Comparison of ENCODE assay signal across 16 cellular contexts in genomic region chr10:131115801-131116200, GRCh38.
A peak's percentile ranks its signal among the peaks of the same experiment; 100 is the strongest.
DNase-seq lines count a peak whose midpoint lies in the region; ATAC-seq and TF ChIP-seq lines count a peak whose summit lies in the region.
"Had no signal": no experiment of that assay in that cellular context is flagged by ENCODE, and none has a peak within 500 bp of the region (broad histone marks: within the 10 kb centered on the region; RNA-seq: fewer than 3 reads in every experiment).

No MANE protein-coding gene starts in this region.

- no peak overlapping the region for H3K4me3 ChIP-seq in BLaER1 treated with 17β-estradiol and CSF1 and Interleukin-3, amounts not matched to agents 10 nM and 100 nM
- H3K4me3 ChIP-seq in naive thymus-derived CD4-positive, alpha-beta T cell (ENCODE audit: low read length), result no peak overlapping the region
- H3K4me3 ChIP-seq: GM23338 had no signal

- no peaks in the 10 kb centered on the region; a peak in 1 of 22 replicates for H4K20me1 ChIP-seq in BLaER1 treated with 17β-estradiol and CSF1 and Interleukin-3, amounts not matched to agents 10 nM and 100 nM

- POLR2A ChIA-PET in naive thymus-derived CD4-positive, alpha-beta T cell (lab: Charles Lee), result no interaction called here

- no peak overlapping the region for H3K4me3 Mint-ChIP-seq in naive thymus-derived CD4-positive, alpha-beta T cell
- H3K4me3 Mint-ChIP-seq: B cell; CD4-positive, alpha-beta memory T cell; GM23338 had no signal

- peaks cover 0 to under 1% (median 0%) of the 10 kb centered on the region in 11 donors for H3K9me3 Mint-ChIP-seq in naive thymus-derived CD4-positive, alpha-beta T cell

- intact Hi-C loops in naive thymus-derived CD4-positive, alpha-beta T cell (cut with micrococcal nuclease), result no loop called here

- peak overlapping the region in 9 of 11 experiments; percentile 35 to 78 (median 65); a peak in 16 of 22 replicates for H3K4me2 ChIP-seq in BLaER1 treated with 17β-estradiol and CSF1 and Interleukin-3, amounts not matched to agents 10 nM and 100 nM
- H3K4me2 ChIP-seq: GM23338 had no signal

- H3K4me1 ChIP-seq in BLaER1 treated with 17β-estradiol and CSF1 and Interleukin-3, amounts not matched to agents 10 nM and 100 nM, result peaks cover 0 to 76% (median 71%) of the 10 kb centered on the region in 10 experiments; a peak in 17 of 20 replicates
- no peaks in the 10 kb centered on the region for H3K4me1 ChIP-seq in naive thymus-derived CD4-positive, alpha-beta T cell (ENCODE audit: control insufficient read depth in 2 of 2, insufficient read depth in 2 of 2, low read length in 2 of 2)

- H3K36me3 ChIP-seq in BLaER1 treated with 17β-estradiol and CSF1 and Interleukin-3, amounts not matched to agents 10 nM and 100 nM, result peaks cover 0 to 26% (median 0%) of the 10 kb centered on the region in 11 experiments; a peak in 6 of 22 replicates
- H3K36me3 ChIP-seq in naive thymus-derived CD4-positive, alpha-beta T cell (ENCODE audit: control insufficient read depth in 2 of 3, insufficient read depth in 3 of 3, low read length in 3 of 3), result no peaks in the 10 kb centered on the region

- TF ChIP-seq CTCF in VCaP (conservative IDR thresholded peaks at IDR 0.05), result no peak

- peaks cover 0 to 23% (median 8%) of the 10 kb centered on the region in 11 experiments; a peak in 9 of 22 replicates for H3K9me3 ChIP-seq in BLaER1 treated with 17β-estradiol and CSF1 and Interleukin-3, amounts not matched to agents 10 nM and 100 nM (replicated peaks in 1 of 11)
- no peaks in the 10 kb centered on the region for H3K9me3 ChIP-seq in naive thymus-derived CD4-positive, alpha-beta T cell (ENCODE audit: control insufficient read depth in 2 of 3, low read length in 3 of 3)

- peak overlapping the region in 2 of 11 experiments; percentile 33 to 54; a peak in 4 of 22 replicates for H3K27ac ChIP-seq in BLaER1 treated with 17β-estradiol and CSF1 and Interleukin-3, amounts not matched to agents 10 nM and 100 nM
- peak overlapping the region; percentile 60; the same call in 1 of the 2 replicates for H3K27ac ChIP-seq in VCaP
- no peak overlapping the region for H3K27ac ChIP-seq in naive thymus-derived CD4-positive, alpha-beta T cell (ENCODE audit: low read depth, low read length)

- DNase-seq in naive thymus-derived CD4-positive, alpha-beta T cell, result no peak
- no peak for DNase-seq in ureter (ENCODE audit: low spot score)
- DNase-seq: C1 segment of cervical spinal cord; Calu3; CD4-positive, alpha-beta memory T cell; COR-L47; DMS53; DMS79 treated with DMSO at 0.1 percent for 48 hours; GF-D8; HCEC 1CT had no signal

- H3K27me3 ChIP-seq in BLaER1 treated with 17β-estradiol and CSF1 and Interleukin-3, amounts not matched to agents 10 nM and 100 nM, result no peaks in the 10 kb centered on the region
- no peaks in the 10 kb centered on the region for H3K27me3 ChIP-seq in naive thymus-derived CD4-positive, alpha-beta T cell (ENCODE audit: control insufficient read depth in 2 of 2, insufficient read depth in 2 of 2, low read length in 2 of 2)

- no peaks in the 10 kb centered on the region for H3K36me3 Mint-ChIP-seq in naive thymus-derived CD4-positive, alpha-beta T cell
- H3K36me3 Mint-ChIP-seq: CD4-positive, alpha-beta memory T cell had no signal

- H3K9ac ChIP-seq in BLaER1 treated with 17β-estradiol and CSF1 and Interleukin-3, amounts not matched to agents 10 nM and 100 nM, result no peak overlapping the region

- H3K27me3 Mint-ChIP-seq in naive thymus-derived CD4-positive, alpha-beta T cell, result no peaks in the 10 kb centered on the region
- H3K27me3 Mint-ChIP-seq: B cell; CD4-positive, alpha-beta memory T cell had no signal

- ATAC-seq in naive thymus-derived CD4-positive, alpha-beta T cell, result peak; percentile 22
- no peak for ATAC-seq in HG02642 (IDR thresholded peaks at IDR 0.05; ENCODE audit: poor library complexity, unreplicated experiment)
- no peak for ATAC-seq in HG03045 (IDR thresholded peaks at IDR 0.05; ENCODE audit: unreplicated experiment)
- ATAC-seq: GM23338 had no signal

- CTCF ChIA-PET in naive thymus-derived CD4-positive, alpha-beta T cell (lab: Charles Lee), result no interaction called here

- H3K27ac Mint-ChIP-seq in naive thymus-derived CD4-positive, alpha-beta T cell, result no peak overlapping the region
- H3K27ac Mint-ChIP-seq: B cell; CD4-positive, alpha-beta memory T cell; GM23338 had no signal

- H3K4me1 Mint-ChIP-seq in naive thymus-derived CD4-positive, alpha-beta T cell, result peaks cover 0 to 7% (median 0%) of the 10 kb centered on the region in 7 donors
- H3K4me1 Mint-ChIP-seq: B cell; CD4-positive, alpha-beta memory T cell had no signal
